Comparison of ENCODE assay signal across 8 cellular contexts in genomic region chr1:35641233-35641866, GRCh38. TPM values are rescaled to one million over a fixed set of nuclear protein-coding genes. Genes with fewer than 3 reads are reported as not detected.
DNase-seq lines count a peak whose midpoint lies in the region; ATAC-seq and TF ChIP-seq lines count a peak whose summit lies in the region.

Gene PSMB2 (minus strand): TSS chr1:35641526. CDS start chr1:35641432, 94 bp downstream.

- no peaks in the 10 kb centered on the region for H3K9me3 ChIP-seq in IMR-90 (ENCODE audit: control insufficient read depth, insufficient read depth, low read length)
- no peaks in the 10 kb centered on the region for H3K9me3 ChIP-seq in OCI-LY7 (ENCODE audit: low read length)
- H3K9me3 ChIP-seq in mesodermal cell (ENCODE audit: control insufficient read depth, low read length): no peaks in the 10 kb centered on the region

- H3K79me2 ChIP-seq in OCI-LY7 (ENCODE audit: insufficient read depth, low read depth, low read length): peaks cover 51% of the 10 kb centered on the region

- peaks cover 5% of the 10 kb centered on the region for H3K27me3 Mint-ChIP-seq in endothelial cell (ENCODE audit: unreplicated experiment)

- peak within 1 kb of the TSS; percentile 98 for H3K14ac ChIP-seq in IMR-90 (replicated peaks; ENCODE audit: low read depth, low read length)

- CTCF ChIA-PET in IMR-90 (lab: Yijun Ruan, JAX) (no interaction called here), OCI-LY7 (lab: Charles Lee; ENCODE audit: unreplicated experiment) (no interaction called here)

- peak within 1 kb of the TSS; percentile 86 for H4K5ac ChIP-seq in IMR-90 (ENCODE audit: low read depth, low read length)

- H3K4me2 ChIP-seq in IMR-90 (ENCODE audit: low read depth, low read length): peak within 1 kb of the TSS; percentile 96
- H3K4me2 ChIP-seq in OCI-LY7 (ENCODE audit: low read length): peak within 1 kb of the TSS; percentile 93

- peak within 1 kb of the TSS; percentile 95 for H3K23ac ChIP-seq in IMR-90 (ENCODE audit: low read depth, low read length)

- peak within 1 kb of the TSS; percentile 96 for H2AK9ac ChIP-seq in IMR-90 (replicated peaks; ENCODE audit: low read depth, low read length, poor library complexity)

- no peaks in the 10 kb centered on the region for H3K36me3 ChIP-seq in IMR-90 (ENCODE audit: control insufficient read depth, insufficient read depth, low read length)
- H3K36me3 ChIP-seq in OCI-LY7 (ENCODE audit: insufficient read depth, low read length): peaks cover 6% of the 10 kb centered on the region
- H3K36me3 ChIP-seq in mesodermal cell (ENCODE audit: control insufficient read depth, insufficient read depth, low read length): peaks cover under 1% of the 10 kb centered on the region

- H3K18ac ChIP-seq in IMR-90 (ENCODE audit: low read depth, low read length): peak within 1 kb of the TSS; percentile 18; the same call in 1 of the 2 replicates

- peak within 1 kb of the TSS; percentile 100 for H3K27ac Mint-ChIP-seq in endothelial cell (ENCODE audit: unreplicated experiment)

- no peak within 1 kb of the TSS; the same call in 2 of the 3 replicates for H2BK15ac ChIP-seq in IMR-90 (ENCODE audit: low read depth, low read length)

- peak within 1 kb of the TSS; percentile 86 for H3K27ac ChIP-seq in IMR-90 (ENCODE audit: insufficient read depth, low read length)
- H3K27ac ChIP-seq in OCI-LY7 (ENCODE audit: low read depth, low read length, poor library complexity, severe bottlenecking): peak within 1 kb of the TSS; percentile 68
- H3K27ac ChIP-seq in mesodermal cell (ENCODE audit: low read depth, low read length, severe bottlenecking): peak within 1 kb of the TSS; percentile 69

- TF ChIP-seq RAD21 in IMR-90 (IDR thresholded peaks at IDR 0.05; ENCODE audit: low read length): no peak

- peak within 1 kb of the TSS; percentile 47; the same call in 1 of the 2 replicates for H2BK120ac ChIP-seq in IMR-90 (ENCODE audit: low read depth, low read length)

- H4K20me1 ChIP-seq in IMR-90 (ENCODE audit: insufficient read depth, low read length) (no peaks in the 10 kb centered on the region), OCI-LY7 (ENCODE audit: insufficient read depth, low read length) (peaks cover 26% of the 10 kb centered on the region)

- no peaks in the 10 kb centered on the region for H3K9me2 ChIP-seq in OCI-LY7 (ENCODE audit: insufficient read depth, low read length)

- H3K4me1 ChIP-seq in IMR-90 (ENCODE audit: control insufficient read depth, insufficient read depth, low read length): no peaks in the 10 kb centered on the region
- peaks cover 39% of the 10 kb centered on the region for H3K4me1 ChIP-seq in OCI-LY7 (ENCODE audit: insufficient read depth, low read length, poor library complexity, severe bottlenecking)
- H3K4me1 ChIP-seq in mesodermal cell (ENCODE audit: control insufficient read depth, insufficient read depth, low read length, poor library complexity, severe bottlenecking): peaks cover 7% of the 10 kb centered on the region

- peak within 1 kb of the TSS; percentile 100 for H3K4me3 Mint-ChIP-seq in endothelial cell (ENCODE audit: unreplicated experiment)

- in situ Hi-C loops in IMR-90 (cut with MboI; ENCODE audit: low sequenced_read_pairs): loop anchor here (5.0 kb wide), 1 partner anchor 76 kb away; the partner anchor contains the start of gene C1orf216

- peak; percentile 77 for ATAC-seq in GM21515 (IDR thresholded peaks at IDR 0.05; ENCODE audit: unreplicated experiment)
- peak; percentile 94 for ATAC-seq in IMR-90 (ENCODE audit: low read depth)

- no peaks in the 10 kb centered on the region for H3K9me3 Mint-ChIP-seq in endothelial cell (ENCODE audit: unreplicated experiment)

- 0 out of 2 replicates have a peak within 1 kb of the TSS, but pooled peaks have one; percentile 43 for H2BK20ac ChIP-seq in IMR-90 (ENCODE audit: low read depth, low read length)

- peaks cover 1% of the 10 kb centered on the region for H3K36me3 Mint-ChIP-seq in endothelial cell (ENCODE audit: low read depth, unreplicated experiment)

- BruUV-seq in IMR-90 (replicated peaks; lab: Mats Ljungman, UMichigan) (no TSS peak), OCI-LY7 (replicated peaks; lab: Mats Ljungman, UMichigan) (TSS peak; percentile 87)

- peak; percentile 91 for DNase-seq in D341Med (ENCODE audit: low spot score)
- DNase-seq in IMR-90: peak; percentile 94
- DNase-seq in OCI-LY7 (ENCODE audit: low spot score): peak; percentile 97
- peak; percentile 95 for DNase-seq in activated T-cell treated with anti-CD3 and anti-CD28 coated beads for 1 hour (ENCODE audit: low read depth)
- peak; percentile 97 for DNase-seq in endothelial cell (ENCODE audit: low spot score)
- peak; percentile 98 for DNase-seq in stimulated activated CD8-positive, alpha-beta memory T cell treated with anti-CD3 and anti-CD28 coated beads, Interleukin-15, amount 100 ng/mL, for 24 hours (ENCODE audit: low read depth)

- peaks cover 11% of the 10 kb centered on the region for H3K27me3 ChIP-seq in IMR-90 (ENCODE audit: control insufficient read depth, insufficient read depth, low read length)

- peaks cover 19% of the 10 kb centered on the region for H3K4me1 Mint-ChIP-seq in endothelial cell (ENCODE audit: unreplicated experiment)

- peak within 1 kb of the TSS; percentile 56 for H2AK5ac ChIP-seq in IMR-90 (ENCODE audit: low read depth, low read length)

- TF ChIP-seq CTCF in IMR-90 (conservative IDR thresholded peaks at IDR 0.05; ENCODE audit: low read depth, low read length): no peak
- no peak for TF ChIP-seq CTCF in OCI-LY7 (conservative IDR thresholded peaks at IDR 0.05; ENCODE audit: low read length)
- no peak for TF ChIP-seq CTCF in endothelial cell (IDR thresholded peaks at IDR 0.05; ENCODE audit: unreplicated experiment)

- peak within 1 kb of the TSS; percentile 75 for H2BK5ac ChIP-seq in IMR-90 (ENCODE audit: low read depth, low read length, poor library complexity, severe bottlenecking)

- H3K9me1 ChIP-seq in IMR-90 (ENCODE audit: insufficient read depth, low read length): no peaks in the 10 kb centered on the region

- intact Hi-C loops in IMR-90 (cut with micrococcal nuclease): loop anchor here (5.0 to 10.0 kb wide), 2 partner anchors 76 to 123 kb away; partner anchors contain the start of genes C1orf216 and CLSPN
- intact Hi-C loops in OCI-LY7 (cut with micrococcal nuclease; ENCODE audit: unreplicated experiment): no loop called here

- dilution Hi-C loops in IMR-90 (cut with HindIII; ENCODE audit: low sequenced_read_pairs, unreplicated experiment): no loop called here

- 0% methylated on average over 30 of the region's 43 CpGs; no CpG with 5 or more reads in 1 of the 2 experiments for WGBS in IMR-90 (ENCODE audit: extremely low coverage in 2 of 2, insufficient read length in 1 of 2), 2 experiments
- 0% methylated on average over 32 to 33 of the region's 43 CpGs for WGBS in mesodermal cell (ENCODE audit: insufficient coverage in 2 of 2), 2 experiments

- H2AFZ ChIP-seq in IMR-90 (replicated peaks; ENCODE audit: low read length, poor library complexity) (peak within 1 kb of the TSS; percentile 100), OCI-LY7 (ENCODE audit: low read length) (peak within 1 kb of the TSS; percentile 98)

- H3K79me1 ChIP-seq in IMR-90 (ENCODE audit: low read depth in 1 of 2, low read length in 2 of 2): peaks cover 4 to 17% of the 10 kb centered on the region in 2 experiments; a peak in 1 of 4 replicates

- H3K56ac ChIP-seq in IMR-90 (ENCODE audit: extremely low read depth, insufficient read depth, low read length): peak within 1 kb of the TSS; percentile 92

- peak within 1 kb of the TSS; percentile 94 for H3K9ac ChIP-seq in IMR-90 (ENCODE audit: low read depth, low read length)

- H3K4me3 ChIP-seq in IMR-90 (ENCODE audit: insufficient read depth, low read depth, low read length) (peak within 1 kb of the TSS; percentile 90), OCI-LY7 (ENCODE audit: low read depth, low read length, poor library complexity, severe bottlenecking) (peak within 1 kb of the TSS; percentile 94), mesodermal cell (ENCODE audit: extremely low read depth, insufficient read depth, low read length, poor library complexity, severe bottlenecking) (peak within 1 kb of the TSS; percentile 89)

- H4K91ac ChIP-seq in IMR-90 (ENCODE audit: insufficient read depth, low read depth, low read length): peak within 1 kb of the TSS; percentile 77

- H3K4ac ChIP-seq in IMR-90 (ENCODE audit: low read depth, low read length): peak within 1 kb of the TSS; percentile 91

- TF ChIP-seq POLR2A in IMR-90 (IDR thresholded peaks at IDR 0.05; ENCODE audit: low read depth, low read length): peak; percentile 83

- peak within 1 kb of the TSS; percentile 45 to 100 for H4K8ac ChIP-seq in IMR-90 (ENCODE audit: low read depth in 2 of 2, low read length in 2 of 2)

- POLR2A ChIA-PET in IMR-90 (lab: Charles Lee; ENCODE audit: unreplicated experiment): interaction anchor here (0.7 kb wide), 1 partner anchor 285 kb away, joined by 8 read pairs; no protein-coding TSS in a partner anchor
- POLR2A ChIA-PET in OCI-LY7 (lab: Charles Lee): interaction anchor here (0.6 kb wide), 2 partner anchors 122 to 128 kb away, joined by 3 to 4 read pairs; no protein-coding TSS in a partner anchor

TF ChIP-seq in IMR-90, 13 proteins besides CTCF, POLR2A, EP300 and RAD21 (continues in another document):
- TF ChIP-seq BHLHE40 (IDR thresholded peaks at IDR 0.05; ENCODE audit: low read depth, low read length): peak; percentile 79
- no peak for TF ChIP-seq CHD1 (IDR thresholded peaks at IDR 0.05; ENCODE audit: low read depth, low read length)
- TF ChIP-seq MXI1 (IDR thresholded peaks at IDR 0.05; ENCODE audit: borderline replicate concordance, low read depth, low read length): peak; percentile 89
- no peak for TF ChIP-seq RFX5 (IDR thresholded peaks at IDR 0.05; ENCODE audit: low read depth, low read length)
- no peak for TF ChIP-seq RCOR1 (IDR thresholded peaks at IDR 0.05; ENCODE audit: insufficient replicate concordance, low read length)
- no peak for TF ChIP-seq FOS (IDR thresholded peaks at IDR 0.05; ENCODE audit: low read depth, low read length)
- no peak; the same call in 1 of the 2 replicates for TF ChIP-seq MAZ (IDR thresholded peaks at IDR 0.05; ENCODE audit: borderline replicate concordance, low read depth, low read length)
- TF ChIP-seq MAFK (IDR thresholded peaks at IDR 0.05; ENCODE audit: low read depth, low read length): no peak

RNA-seq across cellular contexts. Expression of gene PSMB2, which starts in this region (rescaled TPM):
- total RNA-seq in IMR-90 (2012; rRNA removed) (23.8 and 28.1 TPM in 2 replicates), OCI-LY7 (2022) (86.3 and 92.3 TPM in 2 replicates), endothelial cell (ENCODE audit: unreplicated experiment) (69.9 TPM)
- 85.2 and 86.2 TPM in 2 replicates for polyA plus RNA-seq in IMR-90 (2012; rRNA removed)
- polyA plus RNA-seq in IMR-90 (2012; cell fraction: cytosol; rRNA removed): 60.7 and 114 TPM in 2 replicates
- polyA plus RNA-seq in IMR-90 (2012; cell fraction: nucleus; rRNA removed; ENCODE audit: low replicate concordance): 20.2 and 34.7 TPM in 2 replicates
- total RNA-seq in OCI-LY7 (2014; rRNA removed; shearing (Covaris generic)): 22.0 and 28.7 TPM in 2 replicates
- 98.3 TPM for polyA plus RNA-seq in mesodermal cell (2013, experiment 1 of 2)
- 83.8 TPM for polyA plus RNA-seq in mesodermal cell (2013, experiment 2 of 2)

Comparison
In these comparisons a context has a peak if more than half of its experiments do, and no peak if none do; other contexts are left out.
1. Peak in every context shown above with its lines: DNase-seq, ATAC-seq, H3K4me3 ChIP-seq and H3K27ac ChIP-seq.